ENCODE assay signal across 19 cellular contexts in the genomic region with DNA sequence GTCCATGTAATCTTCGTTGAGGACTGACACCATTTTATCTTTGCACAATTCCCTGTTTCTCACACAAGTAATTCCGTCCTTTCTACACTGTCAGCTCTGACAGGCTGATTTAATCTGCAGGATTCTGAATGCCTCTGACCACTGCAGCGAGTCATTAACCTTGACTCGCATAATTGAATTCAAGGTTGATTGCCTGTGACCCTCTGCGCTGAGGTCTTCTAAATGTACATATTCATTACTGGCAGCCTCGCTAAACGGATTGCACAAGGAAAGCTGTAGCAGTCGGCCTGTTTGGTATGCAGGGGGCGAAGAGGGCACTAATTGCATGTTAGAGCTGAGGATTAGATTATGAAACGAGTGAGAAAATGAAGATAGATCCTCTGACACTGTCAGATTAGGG.
"Had no signal": no experiment of that assay in that cellular context is flagged by ENCODE, and none has a peak within 500 bp of the region (broad histone marks: within the 10 kb centered on the region; RNA-seq: fewer than 3 reads in every experiment).

No MANE protein-coding gene starts in this region.

- H3K36me3 Mint-ChIP-seq: immature natural killer cell; naive thymus-derived CD4-positive, alpha-beta T cell had no signal

- H3K36me3 ChIP-seq: adrenal gland, prostate gland had no signal

- H3K27ac ChIP-seq: adrenal gland, coronary artery, epithelial cell of prostate, prostate gland, testis had no signal

- H3K4me1 Mint-ChIP-seq: immature natural killer cell; naive thymus-derived CD4-positive, alpha-beta T cell; T-helper 17 cell had no signal

- H3K4me3 ChIP-seq: adrenal gland, coronary artery, lung, prostate gland, testis had no signal

- H3K27ac Mint-ChIP-seq: immature natural killer cell; naive thymus-derived CD4-positive, alpha-beta T cell; stimulated activated naive CD8-positive, alpha-beta T cell treated with anti-CD3 and anti-CD28 coated beads, Interleukin-15, Interleukin-2, amounts not matched to agents 100 ng/mL and 50 ng/mL, for 24 hours; T-helper 17 cell had no signal

- H3K27me3 ChIP-seq: adrenal gland, testis had no signal

- ATAC-seq: activated CD4-positive, CD25-positive, alpha-beta regulatory T cell treated with anti-CD3 and anti-CD28 coated beads, Interleukin-2, amount 50 U/mL, for 24 hours; left cardiac atrium; naive thymus-derived CD4-positive, alpha-beta T cell; T-helper 17 cell had no signal

- H3K27me3 Mint-ChIP-seq: stimulated activated naive CD8-positive, alpha-beta T cell treated with anti-CD3 and anti-CD28 coated beads, Interleukin-15, Interleukin-2, amounts not matched to agents 100 ng/mL and 50 ng/mL, for 24 hours had no signal

- DNase-seq: activated naive CD4-positive, alpha-beta T cell treated with anti-CD3 and anti-CD28 coated beads, Interleukin-2, amount 50 U/mL, for 16 hours; activated T-cell treated with anti-CD3 and anti-CD28 coated beads, Interleukin-2, amount 50 U/mL, for 1 hour; adrenal gland; caudate nucleus; effector CD4-positive, alpha-beta T cell; hypothalamus; immature natural killer cell; left cardiac atrium; naive thymus-derived CD4-positive, alpha-beta T cell; stimulated activated CD4-positive, alpha-beta T cell treated with anti-CD3 and anti-CD28 coated beads, Interleukin-12 subunit alpha, Interleukin-12 subunit beta, amount 100 ng/mL, for 4 hours; stimulated activated CD4-positive, alpha-beta T cell treated with anti-CD3 and anti-CD28 coated beads, Interleukin-2, amount 100 ng/mL, for 48 hours; T-helper 17 cell; testis had no signal

- H3K9me3 ChIP-seq: adrenal gland, prostate gland, testis had no signal

- H3K4me3 Mint-ChIP-seq: immature natural killer cell; naive thymus-derived CD4-positive, alpha-beta T cell; stimulated activated naive CD8-positive, alpha-beta T cell treated with anti-CD3 and anti-CD28 coated beads, Interleukin-15, Interleukin-2, amounts not matched to agents 100 ng/mL and 50 ng/mL, for 24 hours; T-helper 17 cell had no signal

- H3K4me1 ChIP-seq: prostate gland, testis had no signal
